Comparison of ENCODE assay signal across 32 cellular contexts in genomic region chr6:5682530-5682929, GRCh38.
"Had no signal": no experiment of that assay in that cellular context is flagged by ENCODE, and none has a peak within 500 bp of the region (broad histone marks: within the 10 kb centered on the region; RNA-seq: fewer than 3 reads in every experiment).

No MANE protein-coding gene starts in this region.

- H3K27me3 Mint-ChIP-seq: activated CD4-positive, alpha-beta T cell treated with anti-CD3 and anti-CD28 coated beads, Interleukin-2, amount 10 ng/mL, durations not matched to agents 24 days and 14 days; activated CD8-positive, alpha-beta T cell treated with anti-CD3 and anti-CD28 coated beads for 36 hours; activated naive CD4-positive, alpha-beta T cell treated with anti-CD3 and anti-CD28 coated beads, Interleukin-2, amount 50 U/mL, for 24 hours; activated T-cell treated with anti-CD3 and anti-CD28 coated beads, Interleukin-2, amount 50 U/mL, for 24 hours had no signal

- DNase-seq: activated CD4-positive, alpha-beta T cell treated with anti-CD3 and anti-CD28 coated beads, Interleukin-2, amount 10 ng/mL, durations not matched to agents 24 days and 14 days; activated CD4-positive, alpha-beta T cell treated with anti-CD3 and anti-CD28 coated beads, Interleukin-2, amount 50 U/mL, for 4 hours; activated CD8-positive, alpha-beta T cell treated with anti-CD3 and anti-CD28 coated beads for 36 hours; activated gamma-delta T cell; activated naive CD4-positive, alpha-beta T cell treated with Interleukin-2 at 50 U/mL for 16 hours; activated T-cell treated with anti-CD3 and anti-CD28 coated beads, Interleukin-2, amount 50 U/mL, for 24 hours; amygdala; Kasumi-1; KG1; MG63; NCI-H1048; NCI-H1105 treated with DMSO at 0.1 percent for 48 hours; NCI-H1436; NCI-H1694; NCI-H1930; NCI-H2081 treated with DMSO at 0.1 percent for 48 hours; NCI-H226; NCI-H446 treated with DMSO at 0.1 percent for 48 hours; NCI-H524; PC-3; Peyer's patch; RPMI8226; SHP77 treated with DMSO at 0.1 percent for 48 hours; SK-N-SH had no signal

- H3K4me3 Mint-ChIP-seq: activated CD4-positive, alpha-beta T cell treated with anti-CD3 and anti-CD28 coated beads, Interleukin-2, amount 10 ng/mL, durations not matched to agents 24 days and 14 days; activated CD8-positive, alpha-beta T cell treated with anti-CD3 and anti-CD28 coated beads for 36 hours; activated naive CD4-positive, alpha-beta T cell treated with anti-CD3 and anti-CD28 coated beads, Interleukin-2, amount 50 U/mL, for 24 hours; activated T-cell treated with anti-CD3 and anti-CD28 coated beads, Interleukin-2, amount 50 U/mL, for 24 hours; T-helper 1 cell treated with Interleukin-12 subunit alpha and Interleukin-12 subunit beta and Interleukin-4 antibody, amounts not matched to agents 30 μg/mL and 1 μg/mL, for 36 hours; T-helper 2 cell treated with Interferon-gamma antibody and Interleukin-4, amounts not matched to agents 5 μg/mL and 100 μg/mL, for 36 hours had no signal

- FAIRE-seq: TTC549 had no signal

- ATAC-seq: activated CD8-positive, alpha-beta T cell treated with anti-CD3 and anti-CD28 coated beads for 36 hours; PC-3 had no signal

- H3K27ac Mint-ChIP-seq: activated CD4-positive, alpha-beta T cell treated with anti-CD3 and anti-CD28 coated beads, Interleukin-2, amount 10 ng/mL, durations not matched to agents 24 days and 14 days; activated CD8-positive, alpha-beta T cell treated with anti-CD3 and anti-CD28 coated beads for 36 hours; activated naive CD4-positive, alpha-beta T cell treated with anti-CD3 and anti-CD28 coated beads, Interleukin-2, amount 50 U/mL, for 24 hours; activated T-cell treated with anti-CD3 and anti-CD28 coated beads, Interleukin-2, amount 50 U/mL, for 24 hours; activated T-helper 2 cell treated with anti-CD3 and anti-CD28 coated beads, Interferon-gamma antibody, Interleukin-2, Interleukin-4, amounts not matched to agents 10 μg/mL and 5 μg/mL and 100 μg/mL, durations not matched to agents 14 hours and 24 hours and 36 hours; T-helper 1 cell treated with Interleukin-12 subunit alpha and Interleukin-12 subunit beta and Interleukin-4 antibody, amounts not matched to agents 30 μg/mL and 1 μg/mL, for 36 hours; T-helper 2 cell treated with Interferon-gamma antibody and Interleukin-4, amounts not matched to agents 5 μg/mL and 100 μg/mL, for 36 hours had no signal

- H3K9me3 Mint-ChIP-seq: activated CD4-positive, alpha-beta T cell treated with anti-CD3 and anti-CD28 coated beads, Interleukin-2, amount 10 ng/mL, durations not matched to agents 24 days and 14 days; activated naive CD4-positive, alpha-beta T cell treated with anti-CD3 and anti-CD28 coated beads, Interleukin-2, amount 50 U/mL, for 24 hours; activated T-cell treated with anti-CD3 and anti-CD28 coated beads, Interleukin-2, amount 50 U/mL, for 24 hours; T-helper 2 cell treated with Interferon-gamma antibody and Interleukin-4, amounts not matched to agents 5 μg/mL and 100 μg/mL, for 36 hours had no signal

- H3K27me3 ChIP-seq: ascending aorta, cardiac muscle cell, MG63, Peyer's patch, SJSA1 had no signal

- H3K36me3 ChIP-seq: ascending aorta, cardiac muscle cell, MG63, Peyer's patch, SJSA1 had no signal

- H3K4me2 ChIP-seq: SK-N-SH had no signal

- H3K9me3 ChIP-seq: MG63, Peyer's patch, SJSA1, SK-N-SH had no signal

- H3K9ac ChIP-seq: SK-N-SH had no signal

- H3K4me3 ChIP-seq: ascending aorta, cardiac muscle cell, MG63, Peyer's patch, SJSA1 had no signal

- H3K27ac ChIP-seq: ascending aorta, cardiac muscle cell, Peyer's patch, SJSA1 had no signal

- H3K4me1 ChIP-seq: ascending aorta, Peyer's patch, SJSA1 had no signal
